ENCODE assay signal across 35 cellular contexts in genomic region chr11:55936300-55936699, GRCh38.
"Had no signal": no experiment of that assay in that cellular context is flagged by ENCODE, and none has a peak within 500 bp of the region (broad histone marks: within the 10 kb centered on the region; RNA-seq: fewer than 3 reads in every experiment).

TSS of gene OR5I1 (minus strand) at chr11:55936400. CDS start at chr11:55936400, 0 bp downstream.

- DNase-seq: Karpas-422, Kasumi-1, MG63, MM.1S, MV-4-11, NCI-H1048, NCI-H1092, NCI-H1092 treated with DMSO at 0.1 percent for 48 hours, NCI-H1105, NCI-H1105 treated with DMSO at 0.1 percent for 48 hours, NCI-H1417, NCI-H1417 treated with DMSO at 0.1 percent for 48 hours, NCI-H1436, NCI-H1436 treated with DMSO at 0.1 percent for 48 hours, NCI-H146, NCI-H1694, NCI-H1694 treated with DMSO at 0.1 percent for 48 hours, NCI-H187, NCI-H187 treated with DMSO at 0.1 percent for 48 hours, NCI-H1930, NCI-H2029, NCI-H2029 treated with DMSO at 0.1 percent for 48 hours, NCI-H2081, NCI-H2081 treated with DMSO at 0.1 percent for 48 hours, NCI-H2107, NCI-H2171, NCI-H2171 treated with DMSO at 0.1 percent for 48 hours, NCI-H2227 treated with DMSO at 0.1 percent for 48 hours, NCI-H226, NCI-H345, NCI-H446, NCI-H446 treated with DMSO at 0.1 percent for 48 hours, NCI-H510A, NCI-H510A treated with DMSO at 0.1 percent for 48 hours, NCI-H524 had no signal
